ENCODE assay signal across 20 cellular contexts in genomic region chr16:87042551-87043272, GRCh38.
A peak's percentile ranks its signal among the peaks of the same experiment; 100 is the strongest.
DNase-seq lines count a peak whose midpoint lies in the region; ATAC-seq and TF ChIP-seq lines count a peak whose summit lies in the region.
"Had no signal": no experiment of that assay in that cellular context is flagged by ENCODE, and none has a peak within 500 bp of the region (broad histone marks: within the 10 kb centered on the region; RNA-seq: fewer than 3 reads in every experiment).

No MANE protein-coding gene starts in this region.

- no peaks in the 10 kb centered on the region for H3K27me3 ChIP-seq in ascending aorta
- no peaks in the 10 kb centered on the region for H3K27me3 ChIP-seq in right cardiac atrium (ENCODE audit: control insufficient read depth, insufficient read depth)
- no peaks in the 10 kb centered on the region for H3K27me3 ChIP-seq in tibial artery
- H3K27me3 ChIP-seq in testis = no peaks in the 10 kb centered on the region
- H3K27me3 ChIP-seq: uterus had no signal

- H3K9me3 ChIP-seq in ascending aorta (no peaks in the 10 kb centered on the region), right cardiac atrium (ENCODE audit: control insufficient read depth, low read length) (no peaks in the 10 kb centered on the region), tibial artery (no peaks in the 10 kb centered on the region), testis (no peaks in the 10 kb centered on the region)
- H3K9me3 ChIP-seq: esophagus muscularis mucosa, stomach, uterus had no signal

- intact Hi-C loops in ascending aorta (cut with DNase I) (no loop called here), right cardiac atrium (cut with DNase I) (no loop called here), tibial artery (cut with DNase I; ENCODE audit: low total_unique reads) (no loop called here), testis (cut with DNase I; ENCODE audit: low total_unique reads) (no loop called here)

- H3K4me1 ChIP-seq in ascending aorta (peaks cover 2 to 23% of the 10 kb centered on the region in 2 donors), right cardiac atrium (ENCODE audit: control insufficient read depth, insufficient read depth, low read length) (peaks cover 5% of the 10 kb centered on the region), tibial artery (peaks cover 0 to 50% (median 29%) of the 10 kb centered on the region in 4 donors), testis (peaks cover 15% of the 10 kb centered on the region)

- DNase-seq in NCI-H748 (lab: John Stamatoyannopoulos, UW; ENCODE audit: unreplicated experiment) (peak; percentile 4), NCI-H748 treated with DMSO at 0.1 percent for 48 hours (lab: John Stamatoyannopoulos, UW) (no peak), ascending aorta (ENCODE audit: low spot score in 2 of 2) (no peak), right cardiac atrium (peak in 2 of 3 donors; percentile 69 to 80), tibial artery (peak in 1 of 2 donors; percentile 72), testis (no peak), dedifferentiated amniotic fluid mesenchymal stem cell (ENCODE audit: extremely low spot score) (no peak)
- DNase-seq: activated CD8-positive, alpha-beta T cell treated with anti-CD3 and anti-CD28 coated beads, Interleukin-2, amount 10 ng/mL, durations not matched to agents 7 days and 5 days; activated naive CD8-positive, alpha-beta T cell treated with anti-CD3 and anti-CD28 coated beads for 36 hours; activated T-cell treated with anti-CD3 and anti-CD28 coated beads, Interleukin-2, amount 50 U/mL, for 72 hours; CD4-positive, alpha-beta memory T cell; effector CD4-positive, alpha-beta T cell; SIG-M5; stomach; T-helper 17 cell; uterus; WERI-Rb-1 had no signal

- no peaks in the 10 kb centered on the region for H3K36me3 ChIP-seq in ascending aorta
- H3K36me3 ChIP-seq in tibial artery = no peaks in the 10 kb centered on the region
- H3K36me3 ChIP-seq in testis (ENCODE audit: low read depth, missing control alignments) = no peaks in the 10 kb centered on the region
- H3K36me3 ChIP-seq: esophagus muscularis mucosa, stomach, uterus, WERI-Rb-1 had no signal

- H3K27ac ChIP-seq in ascending aorta = peak overlapping the region; percentile 74 to 79
- no peak overlapping the region for H3K27ac ChIP-seq in right cardiac atrium (ENCODE audit: low read length)
- peak overlapping the region; percentile 73 to 80 for H3K27ac ChIP-seq in tibial artery
- H3K27ac ChIP-seq in testis = peak overlapping the region in 1 of 2 donors; percentile 23
- H3K27ac ChIP-seq: esophagus muscularis mucosa, stomach, uterus, WERI-Rb-1 had no signal

- no peak for TF ChIP-seq CTCF in ascending aorta (IDR thresholded peaks at IDR 0.05)
- no peak for TF ChIP-seq CTCF in tibial artery (IDR thresholded peaks at IDR 0.05)
- TF ChIP-seq CTCF in testis (IDR thresholded peaks at IDR 0.05) = no peak

- H3K4me3 ChIP-seq in ascending aorta (peak overlapping the region in 1 of 2 donors; percentile 31), right cardiac atrium (ENCODE audit: low read length) (no peak overlapping the region), tibial artery (peak overlapping the region in 1 of 2 donors; percentile 8), testis (no peak overlapping the region)
- H3K4me3 ChIP-seq: esophagus muscularis mucosa, stomach, uterus had no signal

- TF ChIP-seq POLR2A in testis (IDR thresholded peaks at IDR 0.05) = no peak

- WGBS in right cardiac atrium = 50% methylated on average over 21 of the region's 21 CpGs
- WGBS in testis, 2 donors = 68 to 73% methylated on average over 14 to 21 of the region's 21 CpGs

- peak; percentile 17 to 34 for ATAC-seq in right cardiac atrium
- ATAC-seq in HG02973 (IDR thresholded peaks at IDR 0.05; ENCODE audit: unreplicated experiment) = no peak
- ATAC-seq: activated CD8-positive, alpha-beta T cell treated with anti-CD3 and anti-CD28 coated beads, Interleukin-2, amount 10 ng/mL, durations not matched to agents 7 days and 5 days; activated T-cell treated with anti-CD3 and anti-CD28 coated beads, Interleukin-2, amount 50 U/mL, for 72 hours; natural killer cell treated with Interleukin-12 subunit alpha and Interleukin-12 subunit beta and Interleukin-15 and Interleukin-18, amount 100 ng/mL, for 72 hours; T-helper 17 cell had no signal

Comparison
In these comparisons a context has a peak if more than half of its experiments do, and no peak if none do; other contexts are left out.
1. DNase-seq: peak in NCI-H748 (single experiment) and right cardiac atrium (2 of 3); none in NCI-H748 treated with DMSO at 0.1 percent for 48 hours (single experiment), ascending aorta (0 of 2), testis (single experiment) and dedifferentiated amniotic fluid mesenchymal stem cell (single experiment).